11 cellular contexts compared by ENCODE assay signal in the genomic region with DNA sequence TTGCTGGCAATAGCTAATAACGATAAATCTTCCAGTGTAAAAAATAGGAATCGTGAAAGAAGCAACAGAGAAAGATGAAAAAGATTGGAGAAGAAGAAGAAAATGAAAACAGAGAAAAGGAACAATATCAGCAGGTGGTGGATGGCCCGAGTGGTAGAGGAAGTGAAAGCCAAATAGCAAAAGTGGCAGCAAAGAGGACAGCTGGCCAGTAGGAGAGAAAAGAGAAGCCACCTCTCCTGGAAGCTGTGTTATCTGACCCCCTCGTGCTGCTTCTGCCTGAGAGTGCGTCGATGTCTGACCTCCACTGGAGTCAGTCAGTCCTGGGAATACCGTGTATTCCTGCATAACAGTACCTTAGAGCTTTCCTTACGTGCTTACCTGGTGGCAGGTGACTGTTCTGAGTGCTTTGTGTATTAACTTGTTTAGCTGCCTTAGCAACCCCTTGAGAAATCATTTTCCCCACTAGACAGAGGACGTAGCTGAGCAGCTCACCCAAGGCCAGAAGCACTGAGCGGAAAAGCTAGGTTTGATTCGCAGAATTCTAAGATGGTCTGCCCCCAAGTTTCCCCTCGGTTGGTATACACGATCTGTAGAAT.
DNase-seq lines count a peak whose midpoint lies in the region; ATAC-seq and TF ChIP-seq lines count a peak whose summit lies in the region.
"Had no signal": no experiment of that assay in that cellular context is flagged by ENCODE, and none has a peak within 500 bp of the region (broad histone marks: within the 10 kb centered on the region; RNA-seq: fewer than 3 reads in every experiment).

No MANE protein-coding gene starts in this region.

- no peak overlapping the region for H2BK15ac ChIP-seq in mesendoderm (replicated peaks; ENCODE audit: low read depth)

- H3K79me1 ChIP-seq in mesendoderm (ENCODE audit: low read length) = no peaks in the 10 kb centered on the region

- WGBS in mesendoderm (ENCODE audit: extremely low coverage, insufficient coverage, low lambda C conversion rate) = no CpG with 5 or more reads among the region's 13 CpGs

- no peak overlapping the region for H3K4ac ChIP-seq in mesendoderm (ENCODE audit: low read depth, low read length)

- H2BK120ac ChIP-seq in mesendoderm (ENCODE audit: low read depth, low read length) = no peak overlapping the region

- H3K36me3 ChIP-seq in OCI-LY3 (replicated peaks; ENCODE audit: low read depth, low read length) = no peaks in the 10 kb centered on the region
- H3K36me3 ChIP-seq in mesendoderm (ENCODE audit: control insufficient read depth, insufficient read depth, low read length) = no peaks in the 10 kb centered on the region
- H3K36me3 ChIP-seq: ascending aorta had no signal

- peak overlapping the region; percentile 17 for H3K56ac ChIP-seq in mesendoderm (ENCODE audit: low read length)

- H2AFZ ChIP-seq in OCI-LY3 (ENCODE audit: low read depth, low read length) = no peak overlapping the region

- H2BK5ac ChIP-seq in mesendoderm (ENCODE audit: low read length) = no peak overlapping the region

- H4K8ac ChIP-seq in mesendoderm (ENCODE audit: low read depth, low read length) = no peak overlapping the region

- H3K27me3 Mint-ChIP-seq in endothelial cell (ENCODE audit: unreplicated experiment) = peaks cover 3% of the 10 kb centered on the region
- peaks cover 26% of the 10 kb centered on the region for H3K27me3 Mint-ChIP-seq in activated naive CD4-positive, alpha-beta T cell treated with anti-CD3 and anti-CD28 coated beads, Interleukin-2, amount 10 ng/mL, durations not matched to agents 7 days and 5 days

- H3K4me1 Mint-ChIP-seq in endothelial cell (ENCODE audit: unreplicated experiment) = no peaks in the 10 kb centered on the region
- H3K4me1 Mint-ChIP-seq in activated naive CD4-positive, alpha-beta T cell treated with anti-CD3 and anti-CD28 coated beads, Interleukin-2, amount 10 ng/mL, durations not matched to agents 7 days and 5 days = peaks cover 19% of the 10 kb centered on the region

- no peaks in the 10 kb centered on the region for H3K9me3 Mint-ChIP-seq in endothelial cell (ENCODE audit: unreplicated experiment)
- H3K9me3 Mint-ChIP-seq in activated naive CD4-positive, alpha-beta T cell treated with anti-CD3 and anti-CD28 coated beads, Interleukin-2, amount 10 ng/mL, durations not matched to agents 7 days and 5 days = no peaks in the 10 kb centered on the region

- CTCF ChIA-PET in activated naive CD4-positive, alpha-beta T cell treated with anti-CD3 and anti-CD28 coated beads, Interleukin-2, amount 10 ng/mL, durations not matched to agents 7 days and 5 days (lab: Charles Lee) = interaction anchor here (1.0 kb wide), 1 partner anchor 9 kb away, joined by 3 read pairs; no protein-coding TSS in a partner anchor

- no peak overlapping the region for H3K18ac ChIP-seq in mesendoderm (ENCODE audit: low read length)

- no peak overlapping the region for H3K27ac Mint-ChIP-seq in endothelial cell (ENCODE audit: unreplicated experiment)
- H3K27ac Mint-ChIP-seq in activated naive CD4-positive, alpha-beta T cell treated with anti-CD3 and anti-CD28 coated beads, Interleukin-2, amount 10 ng/mL, durations not matched to agents 7 days and 5 days = no peak overlapping the region

- H3K9ac ChIP-seq in OCI-LY3 (ENCODE audit: low read length) (no peak overlapping the region), mesendoderm (ENCODE audit: low read length) (no peak overlapping the region)

- H3K23ac ChIP-seq in mesendoderm (ENCODE audit: low read length) = no peak overlapping the region

- H3K4me1 ChIP-seq in OCI-LY3 (ENCODE audit: low read length) (peaks cover 67% of the 10 kb centered on the region), mesendoderm (ENCODE audit: control insufficient read depth, low read depth, low read length) (no peaks in the 10 kb centered on the region)
- H3K4me1 ChIP-seq: ascending aorta had no signal

- no peak overlapping the region for H2AK5ac ChIP-seq in mesendoderm (ENCODE audit: low read length)

- H3K9me3 ChIP-seq in OCI-LY3 (ENCODE audit: insufficient read depth, low read length) = no peaks in the 10 kb centered on the region
- H3K9me3 ChIP-seq: ascending aorta had no signal

- H3K4me3 Mint-ChIP-seq in endothelial cell (ENCODE audit: unreplicated experiment) = no peak overlapping the region
- H3K4me3 Mint-ChIP-seq in activated naive CD4-positive, alpha-beta T cell treated with anti-CD3 and anti-CD28 coated beads, Interleukin-2, amount 10 ng/mL, durations not matched to agents 7 days and 5 days = no peak overlapping the region

- H3K4me3 ChIP-seq in OCI-LY3 (ENCODE audit: low read length) (peak overlapping the region; percentile 22; the same call in 1 of the 2 replicates), mesendoderm (ENCODE audit: low read length) (no peak overlapping the region)
- H3K4me3 ChIP-seq: ascending aorta had no signal

- TF ChIP-seq CTCF in OCI-LY3 (IDR thresholded peaks at IDR 0.05; ENCODE audit: low read depth, low read length) (no peak), endothelial cell (IDR thresholded peaks at IDR 0.05; ENCODE audit: unreplicated experiment) (no peak)

- H3K36me3 Mint-ChIP-seq in endothelial cell (ENCODE audit: low read depth, unreplicated experiment) = no peaks in the 10 kb centered on the region
- no peaks in the 10 kb centered on the region for H3K36me3 Mint-ChIP-seq in activated naive CD4-positive, alpha-beta T cell treated with anti-CD3 and anti-CD28 coated beads, Interleukin-2, amount 10 ng/mL, durations not matched to agents 7 days and 5 days

- H3K79me2 ChIP-seq in OCI-LY3 (ENCODE audit: low read length) (no peaks in the 10 kb centered on the region), mesendoderm (ENCODE audit: control insufficient read depth, insufficient read depth, low read length) (no peaks in the 10 kb centered on the region)

- no peak overlapping the region for H4K5ac ChIP-seq in mesendoderm (ENCODE audit: low read length)

- ATAC-seq in GM18867 (IDR thresholded peaks at IDR 0.05; ENCODE audit: unreplicated experiment) (peak; percentile 51), HG02610 (IDR thresholded peaks at IDR 0.05; ENCODE audit: unreplicated experiment) (no peak)

- H3K27ac ChIP-seq in OCI-LY3 (ENCODE audit: low read length) (no peak overlapping the region), mesendoderm (ENCODE audit: low read depth, low read length) (no peak overlapping the region)
- H3K27ac ChIP-seq: ascending aorta had no signal

- peak overlapping the region; percentile 43 for H3K4me2 ChIP-seq in OCI-LY3 (ENCODE audit: low read length)
- no peak overlapping the region for H3K4me2 ChIP-seq in mesendoderm (ENCODE audit: low read length)

- no peaks in the 10 kb centered on the region for H4K20me1 ChIP-seq in OCI-LY3 (ENCODE audit: insufficient read depth, low read length)

- DNase-seq in MV-4-11 (lab: John Stamatoyannopoulos, UW) = peak; percentile 83
- DNase-seq in mesendoderm = no peak
- DNase-seq in H4 (ENCODE audit: low spot score) = no peak
- DNase-seq in endothelial cell (ENCODE audit: low spot score) = no peak
- no peak for DNase-seq in activated naive CD4-positive, alpha-beta T cell treated with anti-CD3 and anti-CD28 coated beads, Interleukin-2, amount 10 ng/mL, durations not matched to agents 7 days and 5 days
- DNase-seq: activated CD8-positive, alpha-beta memory T cell treated with anti-CD3 and anti-CD28 coated beads for 24 hours; posterior cingulate gyrus had no signal

- peaks cover 78% of the 10 kb centered on the region for H3K27me3 ChIP-seq in OCI-LY3 (ENCODE audit: low read depth, low read length)
- H3K27me3 ChIP-seq in mesendoderm (ENCODE audit: insufficient read depth, low read length, poor library complexity) = no peaks in the 10 kb centered on the region
- H3K27me3 ChIP-seq: ascending aorta had no signal
